ENCODE assay signal across 9 cellular contexts in genomic region chrX:12843668-12844279, GRCh38. TPM values are rescaled to one million over a fixed set of nuclear protein-coding genes. Genes with fewer than 3 reads are reported as not detected.
A peak's percentile ranks its signal among the peaks of the same experiment; 100 is the strongest.
DNase-seq lines count a peak whose midpoint lies in the region; ATAC-seq, FAIRE-seq and TF ChIP-seq lines count a peak whose summit lies in the region.
"Had no signal": no experiment of that assay in that cellular context is flagged by ENCODE, and none has a peak within 500 bp of the region (broad histone marks: within the 10 kb centered on the region; RNA-seq: fewer than 3 reads in every experiment).

No MANE protein-coding gene starts in this region.

- no peak overlapping the region for H2BK5ac ChIP-seq in mesendoderm (ENCODE audit: low read length)

- H3K27me3 ChIP-seq in HepG2 (ENCODE audit: control insufficient read depth in 1 of 2, insufficient read depth in 2 of 2, low read length in 2 of 2) (no peaks in the 10 kb centered on the region), mesendoderm (ENCODE audit: insufficient read depth, low read length, poor library complexity) (no peaks in the 10 kb centered on the region)
- H3K27me3 ChIP-seq: neutrophil had no signal

- in situ Hi-C loops in HepG2 (cut with HindIII; ENCODE audit: extremely low pct_ligation_motif_present, low pct_unique_long_range_greater_than_20kb): no loop called here

- H3K18ac ChIP-seq in mesendoderm (ENCODE audit: low read length): no peak overlapping the region

- no peak overlapping the region for H2AK5ac ChIP-seq in mesendoderm (ENCODE audit: low read length)

- H3K4me3 ChIP-seq in HepG2 (replicated peaks in 1 of 3; ENCODE audit: insufficient read depth in 1 of 3, low read depth in 2 of 3, low read length in 3 of 3) (peak overlapping the region; percentile 33 to 59 (median 55); a peak in 4 of 6 replicates), mesendoderm (ENCODE audit: low read length) (no peak overlapping the region)

- CTCF ChIA-PET in HepG2 (lab: Yijun Ruan, JAX; ENCODE audit: low intra/inter-chr PET ratio, low total read pairs): no interaction called here

- no peak overlapping the region for H4K8ac ChIP-seq in mesendoderm (ENCODE audit: low read depth, low read length)

- no peak overlapping the region for H3K4ac ChIP-seq in mesendoderm (ENCODE audit: low read depth, low read length)

- H3K36me3 ChIP-seq in HepG2 (replicated peaks in 1 of 2; ENCODE audit: control insufficient read depth in 1 of 2, insufficient read depth in 2 of 2, low read length in 2 of 2) (no peaks in the 10 kb centered on the region), mesendoderm (ENCODE audit: control insufficient read depth, insufficient read depth, low read length) (no peaks in the 10 kb centered on the region)
- H3K36me3 ChIP-seq: neutrophil had no signal

- H3K79me1 ChIP-seq in mesendoderm (ENCODE audit: low read length): no peaks in the 10 kb centered on the region

- TF ChIP-seq EP300 in HepG2 (IDR thresholded peaks at IDR 0.05; ENCODE audit: low read depth in 2 of 2, low read length in 2 of 2) (peak in 1 of 2 experiments; percentile 95; a peak in 2 of 4 replicates), HepG2 (CRISPR knock-in tag; IDR thresholded peaks at IDR 0.05; ENCODE audit: borderline replicate concordance) (peak; percentile 82)

- H3K4me2 ChIP-seq in HepG2 (ENCODE audit: low read depth, low read length): peak overlapping the region; percentile 65
- no peak overlapping the region for H3K4me2 ChIP-seq in mesendoderm (ENCODE audit: low read length)

- 2% methylated on average over 5 of the region's 6 CpGs for WGBS in HepG2 (ENCODE audit: low lambda C conversion rate)
- no CpG with 5 or more reads among the region's 6 CpGs for WGBS in mesendoderm (ENCODE audit: extremely low coverage, insufficient coverage, low lambda C conversion rate)

- H3K79me2 ChIP-seq in HepG2 (ENCODE audit: insufficient read depth, low read length) (no peaks in the 10 kb centered on the region), mesendoderm (ENCODE audit: control insufficient read depth, insufficient read depth, low read length) (no peaks in the 10 kb centered on the region)

- H2BK120ac ChIP-seq in mesendoderm (ENCODE audit: low read depth, low read length): no peak overlapping the region

- no peak for TF ChIP-seq RAD21 in HepG2 (CRISPR knock-in tag; IDR thresholded peaks at IDR 0.05)

- POLR2A ChIA-PET in HepG2 (lab: Yijun Ruan, JAX): interaction anchor here (0.9 to 1.3 kb wide), 5 partner anchors 11 to 891 kb away, joined by 3 to 6 read pairs (median 4); partner anchors contain the start of genes OFD1, PRPS2 and TRAPPC2

- DNase-seq in HepG2 (ENCODE audit: low spot score) (peak; percentile 95), cortex of kidney (lab: John Stamatoyannopoulos, UW) (no peak), AG08396 (ENCODE audit: low spot score) (no peak), mesendoderm (no peak)
- DNase-seq: PC-3 had no signal

- ATAC-seq in GM18867 (IDR thresholded peaks at IDR 0.05; ENCODE audit: unreplicated experiment) (peak; percentile 96), GM21528 (IDR thresholded peaks at IDR 0.05; ENCODE audit: low FRiP score, unreplicated experiment) (peak; percentile 88), HG03439 (IDR thresholded peaks at IDR 0.05; ENCODE audit: unreplicated experiment) (peak; percentile 84), HepG2 (peak; percentile 96)
- ATAC-seq: PC-3 had no signal

- H3K27ac ChIP-seq in HepG2 (ENCODE audit: extremely low read length, insufficient read depth, low read length) (peak overlapping the region; percentile 96), mesendoderm (ENCODE audit: low read depth, low read length) (no peak overlapping the region)
- H3K27ac ChIP-seq: neutrophil had no signal

- FAIRE-seq in HepG2 (lab: Jason Lieb, UNC): peak; percentile 88

- peak overlapping the region; percentile 61 for H3K9ac ChIP-seq in HepG2 (ENCODE audit: insufficient read depth, low read depth, low read length)
- no peak overlapping the region for H3K9ac ChIP-seq in mesendoderm (ENCODE audit: low read length)

- no peak overlapping the region for H3K56ac ChIP-seq in mesendoderm (ENCODE audit: low read length)

- H2AFZ ChIP-seq in HepG2 (ENCODE audit: low read length): no peak overlapping the region

- intact Hi-C loops in HepG2 (cut with micrococcal nuclease; ENCODE audit: unreplicated experiment): no loop called here

- H3K23ac ChIP-seq in mesendoderm (ENCODE audit: low read length): no peak overlapping the region

- H4K5ac ChIP-seq in mesendoderm (ENCODE audit: low read length): no peak overlapping the region

- TF ChIP-seq POLR2A in HepG2 (IDR thresholded peaks at IDR 0.05; ENCODE audit: insufficient read depth in 1 of 2, low read depth in 2 of 2, low read length in 2 of 2): peak in 1 of 2 experiments; percentile 34; a peak in 2 of 4 replicates

- H3K9me3 ChIP-seq in HepG2 (ENCODE audit: low read length): no peaks in the 10 kb centered on the region
- H3K9me3 ChIP-seq: neutrophil had no signal

- no peak overlapping the region for H2BK15ac ChIP-seq in mesendoderm (replicated peaks; ENCODE audit: low read depth)

- H3K4me1 ChIP-seq in HepG2 (ENCODE audit: insufficient read depth, low read length) (peaks cover 41% of the 10 kb centered on the region), mesendoderm (ENCODE audit: control insufficient read depth, low read depth, low read length) (no peaks in the 10 kb centered on the region)

- no peak for TF ChIP-seq CTCF in HepG2 (CRISPR knock-in tag; IDR thresholded peaks at IDR 0.05)

- no peaks in the 10 kb centered on the region for H4K20me1 ChIP-seq in HepG2 (ENCODE audit: insufficient read depth, low read length)

- no TSS peak for BruUV-seq in HepG2 (replicated peaks; lab: Mats Ljungman, UMichigan)

TF ChIP-seq in HepG2, 621 proteins besides CTCF, POLR2A, EP300 and RAD21 (continues in another document):
- TF ChIP-seq ZFY (CRISPR knock-in tag; IDR thresholded peaks at IDR 0.05) (no peak), HOXD1 (CRISPR knock-in tag; IDR thresholded peaks at IDR 0.05) (no peak), ZNF3 (CRISPR knock-in tag; IDR thresholded peaks at IDR 0.05) (no peak), CEBPB (IDR thresholded peaks at IDR 0.05; ENCODE audit: borderline replicate concordance, low read depth, low read length) (0 out of 2 replicates have a peak, but pooled peaks have one; percentile 8), SALL1 (CRISPR knock-in tag; IDR thresholded peaks at IDR 0.05) (peak; percentile 62; the same call in 1 of the 2 replicates)

RNA-seq across cellular contexts. Expression of gene TLR7, which starts 23.1 kb away (rescaled TPM):
- total RNA-seq in HepG2 (2016; rRNA removed; fragmentation: Illumina TruSeq; extraction: Trizol): not detected in 2 replicates
- not detected in 2 replicates for total RNA-seq in HepG2 (2016; cell fraction: cytosol; rRNA removed; fragmentation: Illumina TruSeq; extraction: Trizol; ENCODE audit: low read depth)
- not detected in 2 replicates for total RNA-seq in HepG2 (2016; cell fraction: insoluble cytoplasmic fraction; rRNA removed; fragmentation: Illumina TruSeq; extraction: Trizol)
- not detected in 2 replicates for total RNA-seq in HepG2 (2016; cell fraction: membrane; rRNA removed; fragmentation: Illumina TruSeq; extraction: Trizol)
- total RNA-seq in HepG2 (2016; cell fraction: nucleus; rRNA removed; fragmentation: Illumina TruSeq; extraction: Trizol): not detected in 2 replicates
- polyA plus RNA-seq in HepG2 (2011; rRNA removed): not detected in 2 replicates
- not detected in 2 replicates for polyA plus RNA-seq in HepG2 (2011; cell fraction: cytosol; rRNA removed)
- polyA plus RNA-seq in HepG2 (2011; cell fraction: nucleus; rRNA removed): not detected in 2 replicates
- polyA plus RNA-seq in HepG2 (2012): not detected in 2 replicates
- polyA plus RNA-seq in HepG2 (2016; cell fraction: cytosol; fragmentation: Illumina TruSeq; extraction: Trizol; ENCODE audit: low read depth): not detected in 2 replicates
- not detected in 2 replicates for polyA plus RNA-seq in HepG2 (2016; cell fraction: insoluble cytoplasmic fraction; fragmentation: Illumina TruSeq; extraction: Trizol; ENCODE audit: low read depth)
- not detected in 2 replicates for polyA plus RNA-seq in HepG2 (2016; cell fraction: membrane; fragmentation: Illumina TruSeq; extraction: Trizol; ENCODE audit: low read depth)
- not detected in 2 replicates for polyA plus RNA-seq in HepG2 (2016; cell fraction: nucleus; fragmentation: Illumina TruSeq; extraction: Trizol; ENCODE audit: insufficient read depth, low read depth)
- not detected in 2 replicates for polyA minus RNA-seq in HepG2 (2011; rRNA and poly(A)+ RNA removed; ENCODE audit: low replicate concordance)
- not detected in 2 replicates for polyA minus RNA-seq in HepG2 (2011; cell fraction: cytosol; rRNA and poly(A)+ RNA removed)
- polyA minus RNA-seq in HepG2 (2011; cell fraction: nucleus; rRNA and poly(A)+ RNA removed): not detected in 2 replicates
- polyA plus RNA-seq in mesendoderm (2013, experiment 1 of 2): 0.03 TPM
- polyA plus RNA-seq in mesendoderm (2013, experiment 2 of 2): 0.01 TPM
- total RNA-seq: PC-3 had no signal

RNA-seq across cellular contexts. Expression of gene PRPS2, which starts 52.6 kb away (rescaled TPM):
- 24.4 and 29.2 TPM in 2 replicates for total RNA-seq in HepG2 (2016; rRNA removed; fragmentation: Illumina TruSeq; extraction: Trizol)
- total RNA-seq in HepG2 (2016; cell fraction: cytosol; rRNA removed; fragmentation: Illumina TruSeq; extraction: Trizol; ENCODE audit: low read depth): 11.1 and 12.0 TPM in 2 replicates
- total RNA-seq in HepG2 (2016; cell fraction: insoluble cytoplasmic fraction; rRNA removed; fragmentation: Illumina TruSeq; extraction: Trizol): 26.5 and 27.5 TPM in 2 replicates
- 21.5 and 24.9 TPM in 2 replicates for total RNA-seq in HepG2 (2016; cell fraction: membrane; rRNA removed; fragmentation: Illumina TruSeq; extraction: Trizol)
- 13.1 and 13.4 TPM in 2 replicates for total RNA-seq in HepG2 (2016; cell fraction: nucleus; rRNA removed; fragmentation: Illumina TruSeq; extraction: Trizol)
- 8.9 and 10.6 TPM in 2 replicates for polyA plus RNA-seq in HepG2 (2011; rRNA removed)
- polyA plus RNA-seq in HepG2 (2011; cell fraction: cytosol; rRNA removed): 10.4 and 10.6 TPM in 2 replicates
- polyA plus RNA-seq in HepG2 (2011; cell fraction: nucleus; rRNA removed): 5.8 and 7.2 TPM in 2 replicates
- polyA plus RNA-seq in HepG2 (2012): 10.4 and 10.5 TPM in 2 replicates
- polyA plus RNA-seq in HepG2 (2016; cell fraction: cytosol; fragmentation: Illumina TruSeq; extraction: Trizol; ENCODE audit: low read depth): 6.1 and 6.9 TPM in 2 replicates
- 29.8 and 30.5 TPM in 2 replicates for polyA plus RNA-seq in HepG2 (2016; cell fraction: insoluble cytoplasmic fraction; fragmentation: Illumina TruSeq; extraction: Trizol; ENCODE audit: low read depth)
- 11.1 and 11.7 TPM in 2 replicates for polyA plus RNA-seq in HepG2 (2016; cell fraction: membrane; fragmentation: Illumina TruSeq; extraction: Trizol; ENCODE audit: low read depth)
- 18.4 and 19.2 TPM in 2 replicates for polyA plus RNA-seq in HepG2 (2016; cell fraction: nucleus; fragmentation: Illumina TruSeq; extraction: Trizol; ENCODE audit: insufficient read depth, low read depth)
- 30.2 and 139 TPM in 2 replicates for polyA minus RNA-seq in HepG2 (2011; rRNA and poly(A)+ RNA removed; ENCODE audit: low replicate concordance)
- polyA minus RNA-seq in HepG2 (2011; cell fraction: cytosol; rRNA and poly(A)+ RNA removed): 15.6 and 20.8 TPM in 2 replicates
- 6.4 and 8.2 TPM in 2 replicates for polyA minus RNA-seq in HepG2 (2011; cell fraction: nucleus; rRNA and poly(A)+ RNA removed)
- polyA plus RNA-seq in mesendoderm (2013, experiment 1 of 2): 13.7 TPM
- 14.4 TPM for polyA plus RNA-seq in mesendoderm (2013, experiment 2 of 2)
